ENCODE assay signal across 11 cellular contexts in the genomic region with DNA sequence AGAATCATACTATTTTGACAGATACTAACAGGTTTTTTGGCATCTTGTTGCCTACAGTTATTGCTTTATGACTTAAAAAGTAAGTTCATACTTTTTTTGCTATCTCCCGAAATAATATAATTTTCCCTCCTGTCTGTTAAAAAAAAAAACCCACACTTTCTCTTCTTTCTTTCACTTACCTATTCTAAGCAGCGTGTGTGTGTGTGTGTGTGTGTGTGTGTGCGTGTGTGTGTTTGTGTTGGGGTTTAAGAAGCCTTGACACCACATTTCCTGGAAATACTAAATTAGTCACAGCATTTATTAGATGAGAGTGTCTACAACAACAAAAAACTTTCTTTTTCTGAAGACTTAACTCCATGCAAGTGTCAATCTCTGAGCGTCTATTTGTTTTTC. TPM values are rescaled to one million over a fixed set of nuclear protein-coding genes. Genes with fewer than 3 reads are reported as not detected.
DNase-seq lines count a peak whose midpoint lies in the region; ATAC-seq and TF ChIP-seq lines count a peak whose summit lies in the region.
"Had no signal": no experiment of that assay in that cellular context is flagged by ENCODE, and none has a peak within 500 bp of the region (broad histone marks: within the 10 kb centered on the region; RNA-seq: fewer than 3 reads in every experiment).

No MANE protein-coding gene starts in this region.

- H3K4me3 Mint-ChIP-seq in activated T-cell treated with anti-CD3 and anti-CD28 coated beads, Interleukin-2, amount 50 U/mL, for 24 hours: peak overlapping the region; percentile 63
- H3K4me3 Mint-ChIP-seq in memory B cell: peak overlapping the region; percentile 62

- H3K4me3 ChIP-seq in BLaER1 (no peak overlapping the region), prostate gland (no peak overlapping the region)

- WGBS in prostate gland: 53% methylated on average over 4 of the region's 4 CpGs

- no peak overlapping the region for H3K9ac ChIP-seq in BLaER1

- no peaks in the 10 kb centered on the region for H3K27me3 Mint-ChIP-seq in activated T-cell treated with anti-CD3 and anti-CD28 coated beads, Interleukin-2, amount 50 U/mL, for 24 hours
- no peaks in the 10 kb centered on the region for H3K27me3 Mint-ChIP-seq in memory B cell

- H3K27me3 ChIP-seq in BLaER1 (no peaks in the 10 kb centered on the region), prostate gland (replicated peaks; ENCODE audit: insufficient read depth) (no peaks in the 10 kb centered on the region)

- no peak for DNase-seq in activated T-cell treated with anti-CD3 and anti-CD28 coated beads, Interleukin-2, amount 50 U/mL, for 24 hours
- DNase-seq in memory B cell (ENCODE audit: low spot score in 2 of 2) (no peak), prostate gland (ENCODE audit: low spot score) (no peak), superior temporal gyrus (ENCODE audit: extremely low spot score) (no peak), cardiac septum (ENCODE audit: low spot score) (no peak)
- DNase-seq: Karpas-422 had no signal

- H3K4me2 ChIP-seq in BLaER1: peak overlapping the region; percentile 56

- peaks cover 82% of the 10 kb centered on the region for H3K4me1 Mint-ChIP-seq in activated T-cell treated with anti-CD3 and anti-CD28 coated beads, Interleukin-2, amount 50 U/mL, for 24 hours (ENCODE audit: low read depth)
- H3K4me1 Mint-ChIP-seq in memory B cell: peaks cover 57% of the 10 kb centered on the region

- H3K36me3 Mint-ChIP-seq in activated T-cell treated with anti-CD3 and anti-CD28 coated beads, Interleukin-2, amount 50 U/mL, for 24 hours (ENCODE audit: low read depth): peaks cover 94% of the 10 kb centered on the region
- H3K36me3 Mint-ChIP-seq in memory B cell: peaks cover 25% of the 10 kb centered on the region

- H3K27ac ChIP-seq in BLaER1 (no peak overlapping the region), prostate gland (no peak overlapping the region)
- H3K27ac ChIP-seq: C4-2B had no signal

- ATAC-seq in HG03159 (IDR thresholded peaks at IDR 0.05; ENCODE audit: unreplicated experiment) (peak; percentile 14), memory B cell (ENCODE audit: low read depth) (peak; percentile 49), HG02840 (IDR thresholded peaks at IDR 0.05; ENCODE audit: low FRiP score, unreplicated experiment) (no peak)
- ATAC-seq: Panc1 had no signal

- intact Hi-C loops in prostate gland (cut with DNase I) (no loop called here), cardiac septum (cut with DNase I) (no loop called here)

- no peaks in the 10 kb centered on the region for H3K9me3 Mint-ChIP-seq in activated T-cell treated with anti-CD3 and anti-CD28 coated beads, Interleukin-2, amount 50 U/mL, for 24 hours
- peaks cover 1% of the 10 kb centered on the region for H3K9me3 Mint-ChIP-seq in memory B cell

- H3K27ac Mint-ChIP-seq in activated T-cell treated with anti-CD3 and anti-CD28 coated beads, Interleukin-2, amount 50 U/mL, for 24 hours: peak overlapping the region; percentile 96
- peak overlapping the region; percentile 93 for H3K27ac Mint-ChIP-seq in memory B cell

- no peak for TF ChIP-seq POLR2A in prostate gland (IDR thresholded peaks at IDR 0.05)

- no peaks in the 10 kb centered on the region for H4K20me1 ChIP-seq in BLaER1

- peaks cover 30% of the 10 kb centered on the region for H3K4me1 ChIP-seq in BLaER1
- H3K4me1 ChIP-seq in prostate gland (replicated peaks): no peaks in the 10 kb centered on the region

- H3K9me3 ChIP-seq in BLaER1 (peaks cover 22% of the 10 kb centered on the region), prostate gland (no peaks in the 10 kb centered on the region)

- H3K36me3 ChIP-seq in BLaER1: peaks cover 26% of the 10 kb centered on the region
- H3K36me3 ChIP-seq in prostate gland: no peaks in the 10 kb centered on the region

- TF ChIP-seq CTCF in prostate gland (IDR thresholded peaks at IDR 0.05): no peak

RNA-seq across cellular contexts. Expression of gene TNFAIP8, which starts 12.4 kb away (rescaled TPM):
- total RNA-seq in prostate gland: 10 to 100 TPM; 21.6 to 40.0 TPM
- 2.6 TPM for total RNA-seq in cardiac septum
